26 cellular contexts compared by ENCODE assay signal in genomic region chr14:106823552-106823951, GRCh38.
"Had no signal": no experiment of that assay in that cellular context is flagged by ENCODE, and none has a peak within 500 bp of the region (broad histone marks: within the 10 kb centered on the region; RNA-seq: fewer than 3 reads in every experiment).

No MANE protein-coding gene starts in this region.

- H3K4me3 Mint-ChIP-seq: effector memory CD8-positive, alpha-beta T cell; mesothelial cell of epicardium; naive B cell; natural killer cell treated with Interleukin-12 subunit alpha and Interleukin-12 subunit beta and Interleukin-15 and Interleukin-18, amount 100 ng/mL, for 72 hours; neural crest cell; stimulated activated naive CD8-positive, alpha-beta T cell treated with anti-CD3 and anti-CD28 coated beads, Interleukin-15, amount 100 ng/mL, for 72 hours had no signal

- H2AFZ ChIP-seq: hepatocyte had no signal

- H3K4me1 Mint-ChIP-seq: mesothelial cell of epicardium, neural crest cell had no signal

- ATAC-seq: effector memory CD8-positive, alpha-beta T cell; gastrocnemius medialis; heart left ventricle; left lobe of liver; mucosa of descending colon; natural killer cell treated with Interleukin-12 subunit alpha and Interleukin-12 subunit beta and Interleukin-15 and Interleukin-18, amount 100 ng/mL, for 72 hours; stimulated activated naive CD8-positive, alpha-beta T cell treated with anti-CD3 and anti-CD28 coated beads, Interleukin-15, amount 100 ng/mL, for 72 hours had no signal

- H3K36me3 Mint-ChIP-seq: mesothelial cell of epicardium; naive B cell; natural killer cell treated with Interleukin-12 subunit alpha and Interleukin-12 subunit beta and Interleukin-15 and Interleukin-18, amount 100 ng/mL, for 72 hours had no signal

- H3K27ac Mint-ChIP-seq: effector memory CD8-positive, alpha-beta T cell; mesothelial cell of epicardium; natural killer cell treated with Interleukin-12 subunit alpha and Interleukin-12 subunit beta and Interleukin-15 and Interleukin-18, amount 100 ng/mL, for 72 hours had no signal

- DNase-seq: cerebellar nuclear complex; cortex of kidney; effector memory CD8-positive, alpha-beta T cell; erythroblast; gastrocnemius medialis; heart left ventricle; kidney; mesenchymal stem cell; mucosa of descending colon; naive B cell; right lobe of liver; small intestine; stimulated activated CD4-positive, alpha-beta T cell treated with anti-CD3 and anti-CD28 coated beads, Interleukin-15, amount 100 ng/mL, for 24 hours; stimulated activated CD4-positive, alpha-beta T cell treated with anti-CD3 and anti-CD28 coated beads, Interleukin-2, amount 100 ng/mL, for 48 hours; stimulated activated CD8-positive, alpha-beta memory T cell treated with anti-CD3 and anti-CD28 coated beads, Interleukin-4, amount 100 ng/mL, for 48 hours; stimulated activated naive CD4-positive, alpha-beta T cell; stimulated activated naive CD8-positive, alpha-beta T cell treated with anti-CD3 and anti-CD28 coated beads, Interleukin-15, amount 100 ng/mL, for 72 hours; thyroid gland; trophoblast cell had no signal

- H3K27ac ChIP-seq: gastrocnemius medialis, heart left ventricle, hepatocyte, prostate gland, right lobe of liver, suprapubic skin, thyroid gland had no signal

- H3K27me3 Mint-ChIP-seq: naive B cell had no signal

- H3K4me1 ChIP-seq: gastrocnemius medialis, heart left ventricle, prostate gland, right lobe of liver, suprapubic skin, thyroid gland had no signal

- H3K36me3 ChIP-seq: gastrocnemius medialis, heart left ventricle, prostate gland, right lobe of liver, suprapubic skin, thyroid gland had no signal

- H3K9me3 ChIP-seq: gastrocnemius medialis, heart left ventricle, mucosa of descending colon, prostate gland, right lobe of liver, suprapubic skin, thyroid gland had no signal

- H3K4me2 ChIP-seq: hepatocyte had no signal

- H3K27me3 ChIP-seq: gastrocnemius medialis, hepatocyte, right lobe of liver, suprapubic skin, thyroid gland had no signal

- H3K9me3 Mint-ChIP-seq: effector memory CD8-positive, alpha-beta T cell; naive B cell; natural killer cell treated with Interleukin-12 subunit alpha and Interleukin-12 subunit beta and Interleukin-15 and Interleukin-18, amount 100 ng/mL, for 72 hours; stimulated activated naive CD8-positive, alpha-beta T cell treated with anti-CD3 and anti-CD28 coated beads, Interleukin-15, amount 100 ng/mL, for 72 hours had no signal

- H3K4me3 ChIP-seq: gastrocnemius medialis, heart left ventricle, hepatocyte, mucosa of descending colon, prostate gland, right lobe of liver, suprapubic skin, thyroid gland had no signal
